ENCODE assay signal across 12 cellular contexts in the genomic region with DNA sequence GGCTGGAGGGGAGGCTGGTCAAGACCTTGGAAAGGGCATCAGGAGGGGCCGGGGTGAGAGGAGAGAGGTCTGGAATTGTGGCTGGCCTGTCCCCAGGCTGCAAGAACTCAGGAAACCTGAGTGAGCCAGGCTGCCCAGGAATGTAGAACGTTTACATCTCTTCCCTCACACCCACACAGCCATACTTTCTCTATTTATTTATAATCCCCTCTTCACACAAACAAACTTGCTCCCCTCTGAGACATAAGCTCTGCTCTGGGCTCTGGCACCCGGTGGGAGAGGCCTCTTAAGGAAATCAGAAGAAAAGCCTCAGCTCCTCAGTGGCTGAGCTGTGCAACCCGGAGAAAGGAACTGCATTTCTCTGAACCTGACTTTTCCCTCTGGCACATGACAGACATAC. TPM values are rescaled to one million over a fixed set of nuclear protein-coding genes. Genes with fewer than 3 reads are reported as not detected.
"Had no signal": no experiment of that assay in that cellular context is flagged by ENCODE, and none has a peak within 500 bp of the region (broad histone marks: within the 10 kb centered on the region; RNA-seq: fewer than 3 reads in every experiment).

No MANE protein-coding gene starts in this region.

- DNase-seq: activated CD4-positive, alpha-beta T cell treated with anti-CD3 and anti-CD28 coated beads, Interleukin-2, amount 10 ng/mL, durations not matched to agents 24 days and 14 days; foreskin fibroblast; islet precursor cell; left lung; pancreas; retina; upper lobe of right lung had no signal

- H3K27ac Mint-ChIP-seq: activated CD4-positive, alpha-beta T cell treated with anti-CD3 and anti-CD28 coated beads, Interleukin-2, amount 10 ng/mL, durations not matched to agents 24 days and 14 days; activated T-helper 1 cell treated with anti-CD3 and anti-CD28 coated beads, Interleukin-12 subunit alpha, Interleukin-12 subunit beta, Interleukin-2, Interleukin-4 antibody, amounts not matched to agents 30 ng/mL and 10 ng/mL and 1 ng/mL, durations not matched to agents 14 hours and 24 hours and 36 hours; memory B cell; stimulated activated memory B cell treated with anti-CD40 and anti-IgM and Interleukin-4, amounts not matched to agents 10 μg/mL and 1 μg/mL and 100 μg/mL, for 72 hours; T-helper 1 cell treated with Interleukin-12 subunit alpha and Interleukin-12 subunit beta and Interleukin-4 antibody, amounts not matched to agents 30 μg/mL and 1 μg/mL, for 36 hours; WTC11 had no signal

- H3K36me3 ChIP-seq: left lung, pancreas, upper lobe of right lung had no signal

- H3K36me3 Mint-ChIP-seq: memory B cell; stimulated activated memory B cell treated with anti-CD40 and anti-IgM and Interleukin-4, amounts not matched to agents 10 μg/mL and 1 μg/mL and 100 μg/mL, for 72 hours; WTC11 had no signal

- H3K4me3 Mint-ChIP-seq: activated CD4-positive, alpha-beta T cell treated with anti-CD3 and anti-CD28 coated beads, Interleukin-2, amount 10 ng/mL, durations not matched to agents 24 days and 14 days; activated T-helper 1 cell treated with anti-CD3 and anti-CD28 coated beads, Interleukin-12 subunit alpha, Interleukin-12 subunit beta, Interleukin-2, Interleukin-4 antibody, amounts not matched to agents 30 ng/mL and 10 ng/mL and 1 ng/mL, durations not matched to agents 14 hours and 24 hours and 36 hours; memory B cell; stimulated activated memory B cell treated with anti-CD40 and anti-IgM and Interleukin-4, amounts not matched to agents 10 μg/mL and 1 μg/mL and 100 μg/mL, for 72 hours; T-helper 1 cell treated with Interleukin-12 subunit alpha and Interleukin-12 subunit beta and Interleukin-4 antibody, amounts not matched to agents 30 μg/mL and 1 μg/mL, for 36 hours; WTC11 had no signal

- H3K27ac ChIP-seq: left lung, pancreas, upper lobe of right lung had no signal

- H3K4me3 ChIP-seq: left lung, pancreas, upper lobe of right lung had no signal

- H3K27me3 ChIP-seq: pancreas had no signal

- H3K4me1 Mint-ChIP-seq: activated CD4-positive, alpha-beta T cell treated with anti-CD3 and anti-CD28 coated beads, Interleukin-2, amount 10 ng/mL, durations not matched to agents 24 days and 14 days had no signal

- H3K4me1 ChIP-seq: pancreas had no signal

- H3K9me3 Mint-ChIP-seq: activated CD4-positive, alpha-beta T cell treated with anti-CD3 and anti-CD28 coated beads, Interleukin-2, amount 10 ng/mL, durations not matched to agents 24 days and 14 days; activated T-helper 1 cell treated with anti-CD3 and anti-CD28 coated beads, Interleukin-12 subunit alpha, Interleukin-12 subunit beta, Interleukin-2, Interleukin-4 antibody, amounts not matched to agents 30 ng/mL and 10 ng/mL and 1 ng/mL, durations not matched to agents 14 hours and 24 hours and 36 hours; memory B cell; stimulated activated memory B cell treated with anti-CD40 and anti-IgM and Interleukin-4, amounts not matched to agents 10 μg/mL and 1 μg/mL and 100 μg/mL, for 72 hours; T-helper 1 cell treated with Interleukin-12 subunit alpha and Interleukin-12 subunit beta and Interleukin-4 antibody, amounts not matched to agents 30 μg/mL and 1 μg/mL, for 36 hours; WTC11 had no signal

- H3K9me3 ChIP-seq: left lung, pancreas, upper lobe of right lung had no signal

RNA-seq across cellular contexts. Expression of a gene that starts 5.5 kb away (rescaled TPM):
- total RNA-seq: activated CD4-positive, alpha-beta T cell treated with anti-CD3 and anti-CD28 coated beads, Interleukin-2, amount 10 ng/mL, durations not matched to agents 24 days and 14 days; activated T-helper 1 cell treated with anti-CD3 and anti-CD28 coated beads, Interleukin-12 subunit alpha, Interleukin-12 subunit beta, Interleukin-2, Interleukin-4 antibody, amounts not matched to agents 30 ng/mL and 10 ng/mL and 1 ng/mL, durations not matched to agents 14 hours and 24 hours and 36 hours had no signal
